ENCODE assay signal across 8 cellular contexts in genomic region chrX:53093177-53093655, GRCh38. TPM values are rescaled to one million over a fixed set of nuclear protein-coding genes. Genes with fewer than 3 reads are reported as not detected.
A peak's percentile ranks its signal among the peaks of the same experiment; 100 is the strongest.
DNase-seq lines count a peak whose midpoint lies in the region; ATAC-seq and TF ChIP-seq lines count a peak whose summit lies in the region.

No MANE protein-coding gene starts in this region.

- H3K36me3 ChIP-seq in prostate gland: no peaks in the 10 kb centered on the region

- peak overlapping the region; percentile 89 for H3K27ac Mint-ChIP-seq in Calu3 (ENCODE audit: unreplicated experiment)

- H3K9me3 ChIP-seq in prostate gland: no peaks in the 10 kb centered on the region

- DNase-seq in Calu3 (peak; percentile 86), NAMALWA (ENCODE audit: low spot score) (peak; percentile 75), SW 1271 (lab: John Stamatoyannopoulos, UW) (peak; percentile 25 to 47), amniotic stem cell (lab: John Stamatoyannopoulos, UW) (peak; percentile 45), left ventricle myocardium superior (peak; percentile 89), prostate gland (ENCODE audit: low spot score) (peak; percentile 66), superior temporal gyrus (ENCODE audit: extremely low spot score) (no peak)

- no peaks in the 10 kb centered on the region for H3K27me3 Mint-ChIP-seq in Calu3 (ENCODE audit: unreplicated experiment)

- BruUV-seq in Calu3 (replicated peaks; lab: Mats Ljungman, UMichigan): no TSS peak

- no peaks in the 10 kb centered on the region for H3K4me1 ChIP-seq in prostate gland (replicated peaks)

- no peak for TF ChIP-seq POLR2A in prostate gland (IDR thresholded peaks at IDR 0.05)

- CTCF ChIA-PET in Calu3 (lab: Charles Lee): no interaction called here

- H3K36me3 Mint-ChIP-seq in Calu3 (ENCODE audit: insufficient read depth, unreplicated experiment): peaks cover 22% of the 10 kb centered on the region

- intact Hi-C loops in Calu3 (cut with micrococcal nuclease; ENCODE audit: unreplicated experiment): loop anchor here (1.0 kb wide), 1 partner anchor 21 kb away; no protein-coding TSS in a partner anchor
- intact Hi-C loops in left ventricle myocardium superior (cut with micrococcal nuclease): no loop called here
- intact Hi-C loops in prostate gland (cut with DNase I): no loop called here

- TF ChIP-seq CTCF in Calu3 (IDR thresholded peaks at IDR 0.05; ENCODE audit: unreplicated experiment) (peak; percentile 59), prostate gland (IDR thresholded peaks at IDR 0.05) (peak in 3 of 4 experiments; percentile 52 to 63 (median 59))

- H3K27ac ChIP-seq in prostate gland: peak overlapping the region; percentile 84

- no peaks in the 10 kb centered on the region for H3K27me3 ChIP-seq in prostate gland (replicated peaks; ENCODE audit: insufficient read depth)

- peaks cover 14% of the 10 kb centered on the region for H3K4me1 Mint-ChIP-seq in Calu3 (ENCODE audit: low read depth, unreplicated experiment)

- H3K4me3 ChIP-seq in prostate gland: peak overlapping the region; percentile 50 to 54

- 1% methylated on average over 16 of the region's 16 CpGs for WGBS in prostate gland

- H3K4me3 Mint-ChIP-seq in Calu3 (ENCODE audit: low read depth, unreplicated experiment): peak overlapping the region; percentile 84

- ATAC-seq in GM21825 (IDR thresholded peaks at IDR 0.05; ENCODE audit: unreplicated experiment) (peak; percentile 37), left ventricle myocardium superior (peak; percentile 76)

- H3K9me3 Mint-ChIP-seq in Calu3 (ENCODE audit: low read depth, unreplicated experiment): no peaks in the 10 kb centered on the region

RNA-seq across cellular contexts. Expression of gene KANTR, which starts 0.7 kb away (rescaled TPM):
- total RNA-seq in Calu3 (2022) (14.5 and 18.2 TPM in 2 replicates), left ventricle myocardium superior (4.8 TPM), prostate gland (10 to 100 TPM; 11.5 to 27.9 TPM)

RNA-seq across cellular contexts. Expression of gene TSPYL2, which starts 11.0 kb away (rescaled TPM):
- total RNA-seq in Calu3 (2022) (18.8 and 19.9 TPM in 2 replicates), left ventricle myocardium superior (38.6 TPM), prostate gland (100 to 1,000 TPM in 1 of 2 donors, 10 to 100 TPM in 1; 34.3 to 250 TPM)

RNA-seq across cellular contexts. Expression of gene GPR173, which starts 44.6 kb away (rescaled TPM):
- total RNA-seq in Calu3 (2022) (0.68 and 0.78 TPM in 2 replicates), left ventricle myocardium superior (0.50 TPM), prostate gland (1 to 10 TPM; 1.9 to 3.6 TPM)
